In the genomic region with DNA sequence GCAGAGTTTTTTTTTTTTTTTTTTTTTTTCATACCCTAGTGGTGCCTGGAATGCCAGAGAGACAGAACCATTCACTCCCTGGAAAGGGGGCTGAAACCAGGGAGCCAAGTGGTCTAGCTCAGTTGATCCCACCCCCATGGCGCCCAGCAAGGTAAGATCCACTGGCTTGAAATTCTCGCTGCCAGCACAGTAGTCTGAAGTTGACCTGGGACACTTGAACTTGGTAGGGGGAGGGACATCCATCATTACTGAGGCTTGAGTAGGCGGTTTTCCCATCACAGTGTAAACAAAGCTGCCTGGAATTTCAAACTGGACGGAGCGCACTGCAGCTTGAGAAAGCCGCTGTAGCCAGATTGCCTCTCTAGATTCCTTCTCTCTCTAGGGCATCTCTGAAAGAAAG, we compare ENCODE assay signal across 29 cellular contexts.
"Had no signal": no experiment of that assay in that cellular context is flagged by ENCODE, and none has a peak within 500 bp of the region (broad histone marks: within the 10 kb centered on the region; RNA-seq: fewer than 3 reads in every experiment).

No MANE protein-coding gene starts in this region.

- DNase-seq: islet precursor cell; lower lobe of right lung; mammary epithelial cell; mesendoderm; naive B cell; natural killer cell; nephron progenitor cell; occipital lobe; psoas muscle; stimulated activated CD4-positive, alpha-beta T cell treated with anti-CD3 and anti-CD28 coated beads, Interleukin-12 subunit alpha, Interleukin-12 subunit beta, amount 100 ng/mL, for 4 hours; stimulated activated CD4-positive, alpha-beta T cell treated with anti-CD3 and anti-CD28 coated beads, Interleukin-15, amount 100 ng/mL, for 24 hours; stimulated activated CD4-positive, alpha-beta T cell treated with anti-CD3 and anti-CD28 coated beads, Interleukin-2, amount 100 ng/mL, for 24 hours; stimulated activated CD4-positive, alpha-beta T cell treated with anti-CD3 and anti-CD28 coated beads, Interleukin-4, amount 100 ng/mL, for 1 hour; stimulated activated naive B cell treated with anti-CD40 and anti-IgM and Interleukin-4, amounts not matched to agents 10 μg/mL and 1 μg/mL and 100 μg/mL, for 72 hours; stimulated activated naive CD8-positive, alpha-beta T cell treated with anti-CD3 and anti-CD28 coated beads, Interleukin-15, Interleukin-2, amounts not matched to agents 100 U/mL and 50 U/mL, for 24 hours; stomach; testis; thyroid gland; transverse colon had no signal

- H3K4me1 ChIP-seq: lower lobe of right lung, neural progenitor cell, parathyroid adenoma, psoas muscle, right atrium auricular region, stomach, testis, thyroid gland, transverse colon, upper lobe of left lung, vagina had no signal

- ATAC-seq: left lobe of liver; lower lobe of right lung; natural killer cell; psoas muscle; sciatic nerve; stimulated activated naive B cell treated with anti-CD40 and anti-IgM and Interleukin-4, amounts not matched to agents 10 μg/mL and 1 μg/mL and 100 μg/mL, for 72 hours; stimulated activated naive CD8-positive, alpha-beta T cell treated with anti-CD3 and anti-CD28 coated beads, Interleukin-15, Interleukin-2, amounts not matched to agents 100 U/mL and 50 U/mL, for 24 hours had no signal

- H3K9me3 ChIP-seq: neutrophil, right atrium auricular region, testis, thyroid gland, upper lobe of left lung, vagina had no signal

- H3K27me3 ChIP-seq: hepatocyte, neural progenitor cell, neutrophil, right atrium auricular region, stomach, testis, thyroid gland, transverse colon, upper lobe of left lung, vagina had no signal

- H3K36me3 ChIP-seq: lower lobe of right lung, neural progenitor cell, neutrophil, right atrium auricular region, stomach, thyroid gland, transverse colon, upper lobe of left lung, vagina had no signal

- H3K4me3 ChIP-seq: hepatocyte, lower lobe of right lung, neural progenitor cell, psoas muscle, right atrium auricular region, skin epidermis, stomach, testis, thyroid gland, transverse colon, upper lobe of left lung, vagina had no signal

- H3K27ac ChIP-seq: hepatocyte, lower lobe of right lung, neural progenitor cell, neutrophil, parathyroid adenoma, psoas muscle, right atrium auricular region, skin epidermis, stomach, testis, thyroid gland, transverse colon, upper lobe of left lung, vagina had no signal
